In genomic region chr16:70638814-70639792, GRCh38 we compare ENCODE assay signal across 13 cellular contexts. TPM values are rescaled to one million over a fixed set of nuclear protein-coding genes. Genes with fewer than 3 reads are reported as not detected.
DNase-seq lines count a peak whose midpoint lies in the region; ATAC-seq and TF ChIP-seq lines count a peak whose summit lies in the region.
"Had no signal": no experiment of that assay in that cellular context is flagged by ENCODE, and none has a peak within 500 bp of the region (broad histone marks: within the 10 kb centered on the region; RNA-seq: fewer than 3 reads in every experiment).

No MANE protein-coding gene starts in this region.

- peak; percentile 54 for DNase-seq in AG04450 (ENCODE audit: low read depth, low spot score)
- peak; percentile 43 for DNase-seq in SHP77 treated with DMSO at 0.1 percent for 48 hours (lab: John Stamatoyannopoulos, UW)
- DNase-seq in fibroblast of the conjunctiva (ENCODE audit: low read depth), result peak; percentile 35
- no peak for DNase-seq in neuronal stem cell (ENCODE audit: low spot score)
- DNase-seq in ecto neural progenitor cell (ENCODE audit: low spot score), result no peak
- DNase-seq in GDM1 (lab: John Stamatoyannopoulos, UW), result no peak
- DNase-seq: activated CD4-positive, alpha-beta T cell treated with anti-CD3 and anti-CD28 coated beads, Interleukin-2, amount 50 U/mL, for 48 hours; AML-193; amniotic stem cell; naive thymus-derived CD8-positive, alpha-beta T cell; upper lobe of right lung had no signal

- ATAC-seq in HG02763 (IDR thresholded peaks at IDR 0.05; ENCODE audit: unreplicated experiment) (no peak), HG03108 (IDR thresholded peaks at IDR 0.05; ENCODE audit: unreplicated experiment) (no peak)
- ATAC-seq: naive thymus-derived CD8-positive, alpha-beta T cell; upper lobe of right lung had no signal

- H4K91ac ChIP-seq in neuronal stem cell (ENCODE audit: low read depth, low read length, poor library complexity), result no peak overlapping the region

- no peak overlapping the region for H2BK12ac ChIP-seq in neuronal stem cell (ENCODE audit: low read length)

- no peaks in the 10 kb centered on the region for H3K79me1 ChIP-seq in neuronal stem cell (ENCODE audit: low read depth, low read length)

- CTCF ChIA-PET in AG04450 (lab: Charles Lee), result interaction anchor here (0.6 to 1.1 kb wide), 4 partner anchors 12 to 66 kb away, joined by 3 to 4 read pairs (median 4); no protein-coding TSS in a partner anchor

- H3K27me3 ChIP-seq in AG04450 (ENCODE audit: control insufficient read depth, insufficient read depth, low read length) (no peaks in the 10 kb centered on the region), neuronal stem cell (ENCODE audit: control insufficient read depth in 3 of 3, insufficient read depth in 3 of 3, low read depth in 1 of 3, low read length in 3 of 3) (no peaks in the 10 kb centered on the region)
- H3K27me3 ChIP-seq: upper lobe of right lung had no signal

- H3K18ac ChIP-seq in neuronal stem cell (ENCODE audit: low read length), result no peak overlapping the region

- no peak overlapping the region for H3K4me2 ChIP-seq in neuronal stem cell (ENCODE audit: insufficient read depth, low read length, poor library complexity, severe bottlenecking)

- H3K23ac ChIP-seq in neuronal stem cell (ENCODE audit: low read depth, low read length, poor library complexity), result no peak overlapping the region

- H3K4me1 ChIP-seq in neuronal stem cell (ENCODE audit: control insufficient read depth in 2 of 2, insufficient read depth in 1 of 2, low read depth in 1 of 2, low read length in 2 of 2), result peaks cover 5 to 19% of the 10 kb centered on the region in 2 donors
- H3K4me1 ChIP-seq: upper lobe of right lung had no signal

- no peak overlapping the region for H2BK5ac ChIP-seq in neuronal stem cell (ENCODE audit: low read length)

- WGBS in neuronal stem cell (ENCODE audit: extremely low coverage in 2 of 2, insufficient read length in 2 of 2, insufficient replicate concordance in 1 of 2), 2 donors, result no CpG with 5 or more reads among the region's 18 CpGs

- H3K4me3 ChIP-seq in AG04450 (ENCODE audit: low read depth, low read length), result no peak overlapping the region
- no peak overlapping the region for H3K4me3 ChIP-seq in neuronal stem cell (ENCODE audit: low read length in 2 of 2)
- H3K4me3 ChIP-seq: upper lobe of right lung had no signal

- H4K8ac ChIP-seq in neuronal stem cell (ENCODE audit: low read depth, low read length), result no peak overlapping the region

- no peak overlapping the region for H2BK15ac ChIP-seq in neuronal stem cell (ENCODE audit: low read length)

- H2AK5ac ChIP-seq in neuronal stem cell (ENCODE audit: low read depth, low read length), result no peak overlapping the region

- no peak overlapping the region for H3K14ac ChIP-seq in neuronal stem cell (ENCODE audit: low read length)

- H3K36me3 ChIP-seq in neuronal stem cell (replicated peaks in 1 of 2; ENCODE audit: control insufficient read depth in 2 of 2, insufficient read depth in 2 of 2, low read length in 2 of 2), result no peaks in the 10 kb centered on the region
- H3K36me3 ChIP-seq: upper lobe of right lung had no signal

- H3K9ac ChIP-seq in neuronal stem cell (ENCODE audit: low read depth, low read length, poor library complexity), result no peak overlapping the region

- POLR2A ChIA-PET in AG04450 (lab: Yijun Ruan, JAX), result interaction anchor here (1.0 kb wide), 1 partner anchor 66 kb away, joined by 4 read pairs; no protein-coding TSS in a partner anchor

- no peak overlapping the region for H2BK120ac ChIP-seq in neuronal stem cell (ENCODE audit: low read depth, low read length)

- no peak for TF ChIP-seq CTCF in AG04450 (IDR thresholded peaks at IDR 0.05; ENCODE audit: low read depth, low read length)

- H3K4ac ChIP-seq in neuronal stem cell (ENCODE audit: low read length), result no peak overlapping the region

- H3K9me3 ChIP-seq in AG04450 (ENCODE audit: control insufficient read depth, insufficient read depth, low read length) (no peaks in the 10 kb centered on the region), neuronal stem cell (replicated peaks in 1 of 2; ENCODE audit: control insufficient read depth in 2 of 2, insufficient read depth in 1 of 2, low read depth in 1 of 2, low read length in 2 of 2) (no peaks in the 10 kb centered on the region)
- H3K9me3 ChIP-seq: upper lobe of right lung had no signal

- H3K27ac ChIP-seq in AG04450 (ENCODE audit: low read depth, low read length), result peak overlapping the region; percentile 66
- no peak overlapping the region for H3K27ac ChIP-seq in neuronal stem cell (replicated peaks; ENCODE audit: low read length)
- H3K27ac ChIP-seq: upper lobe of right lung had no signal

- peak overlapping the region; percentile 72 for H2AFZ ChIP-seq in neuronal stem cell (ENCODE audit: low read length)

RNA-seq across cellular contexts. Expression of gene IL34, which starts 7.3 kb away (rescaled TPM):
- polyA plus RNA-seq in AG04450 (2011; rRNA removed), result 3.0 and 5.1 TPM in 2 replicates
- polyA minus RNA-seq in AG04450 (2011; rRNA and poly(A)+ RNA removed), result 2.6 and 3.7 TPM in 2 replicates
- not detected for polyA plus RNA-seq in neuronal stem cell (2013, experiment 1 of 2)
- 0.03 TPM for polyA plus RNA-seq in neuronal stem cell (2013, experiment 2 of 2)
- polyA plus RNA-seq: naive thymus-derived CD8-positive, alpha-beta T cell had no signal

RNA-seq across cellular contexts. Expression of gene MTSS2, which starts 46.8 kb away (rescaled TPM):
- 57.9 and 80.1 TPM in 2 replicates for polyA plus RNA-seq in AG04450 (2011; rRNA removed)
- 55.0 and 67.0 TPM in 2 replicates for polyA minus RNA-seq in AG04450 (2011; rRNA and poly(A)+ RNA removed)
- polyA plus RNA-seq in neuronal stem cell (2013, experiment 1 of 2), result 45.9 TPM
- polyA plus RNA-seq in neuronal stem cell (2013, experiment 2 of 2), result 48.5 TPM

Comparison
In these comparisons a context has a peak if more than half of its experiments do, and no peak if none do; other contexts are left out.
1. DNase-seq: peak in AG04450 (single experiment), SHP77 treated with DMSO at 0.1 percent for 48 hours (single experiment) and fibroblast of the conjunctiva (single experiment); none in neuronal stem cell (single experiment), ecto neural progenitor cell (single experiment) and GDM1 (single experiment).